8 cellular contexts compared by ENCODE assay signal in the genomic region with DNA sequence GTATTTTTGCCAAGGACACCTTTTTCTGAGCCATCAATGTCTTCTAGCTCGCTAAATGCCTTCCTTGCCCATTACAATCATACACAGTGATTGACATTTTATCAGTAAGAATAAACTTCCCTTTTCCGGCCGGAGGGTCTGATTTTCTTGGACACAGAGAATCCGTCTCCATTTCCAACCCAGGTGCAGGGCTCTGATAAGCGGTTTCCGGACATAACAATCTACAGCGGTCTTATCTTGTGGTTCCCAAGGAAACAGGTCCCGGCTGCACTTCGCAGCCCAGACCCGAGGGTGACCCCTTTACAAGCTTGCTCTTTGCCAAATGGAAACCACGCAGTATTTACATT. TPM values are rescaled to one million over a fixed set of nuclear protein-coding genes. Genes with fewer than 3 reads are reported as not detected.
A peak's percentile ranks its signal among the peaks of the same experiment; 100 is the strongest.
DNase-seq lines count a peak whose midpoint lies in the region; ATAC-seq, FAIRE-seq and TF ChIP-seq lines count a peak whose summit lies in the region.

No MANE protein-coding gene starts in this region.

- no peak for FAIRE-seq in D721Med (lab: Jason Lieb, UNC)

- CTCF ChIA-PET in AG04449 (lab: Yijun Ruan, JAX) = interaction anchor here (1.0 to 10.5 kb wide), 21 partner anchors 7 to 302 kb away, joined by 3 to 127 read pairs (median 5); partner anchors contain the start of gene TLE6

- ATAC-seq in GM18909 (IDR thresholded peaks at IDR 0.05; ENCODE audit: poor library complexity, unreplicated experiment) (peak; percentile 9), thoracic aorta (ENCODE audit: insufficient number of reproducible peaks, low FRiP score, low read depth) (no peak)

- no peak for TF ChIP-seq CTCF in AG04449 (IDR thresholded peaks at IDR 0.05; ENCODE audit: insufficient read depth, low read length, missing control alignments)
- TF ChIP-seq CTCF in brain microvascular endothelial cell (IDR thresholded peaks at IDR 0.05; ENCODE audit: low read depth, low read length, missing control alignments) = no peak
- no peak for TF ChIP-seq CTCF in thoracic aorta (IDR thresholded peaks at IDR 0.05)
- TF ChIP-seq CTCF in D721Med (IDR thresholded peaks at IDR 0.05; ENCODE audit: insufficient read depth, missing control alignments) = no peak

- H3K27me3 ChIP-seq in brain microvascular endothelial cell (replicated peaks) (no peaks in the 10 kb centered on the region), layer of hippocampus (ENCODE audit: control insufficient read depth, insufficient read depth, low read length) (no peaks in the 10 kb centered on the region), thoracic aorta (replicated peaks; ENCODE audit: insufficient read depth) (no peaks in the 10 kb centered on the region)

- H3K36me3 ChIP-seq in brain microvascular endothelial cell (replicated peaks) = no peaks in the 10 kb centered on the region
- H3K36me3 ChIP-seq in thoracic aorta = no peaks in the 10 kb centered on the region

- H3K9me3 ChIP-seq in thoracic aorta = no peaks in the 10 kb centered on the region

- no peak for DNase-seq in AG04449 (ENCODE audit: low read depth, low spot score)
- peak; percentile 49 for DNase-seq in MV-4-11 (lab: John Stamatoyannopoulos, UW)
- peak; percentile 54 for DNase-seq in brain microvascular endothelial cell
- no peak for DNase-seq in thoracic aorta (ENCODE audit: low spot score)
- DNase-seq in hepatic stellate cell (ENCODE audit: low spot score) = no peak
- no peak for DNase-seq in D721Med (ENCODE audit: insufficient read length, low spot score)

- POLR2A ChIA-PET in AG04449 (lab: Yijun Ruan, JAX) = interaction anchor here (0.9 to 1.3 kb wide), 4 partner anchors 10 to 234 kb away, joined by 3 to 4 read pairs (median 4); no protein-coding TSS in a partner anchor

- peaks cover 8 to 18% of the 10 kb centered on the region in 2 donors for H3K4me1 ChIP-seq in thoracic aorta (ENCODE audit: control insufficient read depth in 1 of 2, low read depth in 2 of 2)

- H3K4me3 ChIP-seq in AG04449 (ENCODE audit: low read depth, low read length) (peak overlapping the region; percentile 94), brain microvascular endothelial cell (ENCODE audit: low read depth, low read length) (peak overlapping the region; percentile 98), thoracic aorta (peak overlapping the region; percentile 90)

- H3K27ac ChIP-seq in brain microvascular endothelial cell (peak overlapping the region; percentile 85), layer of hippocampus (ENCODE audit: low read depth, low read length) (peak overlapping the region; percentile 95), thoracic aorta (peak overlapping the region; percentile 95 to 98)

- in situ Hi-C loops in brain microvascular endothelial cell (cut with HindIII; ENCODE audit: low pct_ligation_motif_present, low sequenced_read_pairs) = no loop called here

RNA-seq across cellular contexts. Expression of gene ZNF77, which starts 5.1 kb away (rescaled TPM):
- total RNA-seq in thoracic aorta = 1 to 10 TPM; 1.2 to 4.6 TPM

RNA-seq across cellular contexts. Expression of gene TLE6, which starts 27.5 kb away (rescaled TPM):
- 1 to 10 TPM; 5.3 to 7.8 TPM for total RNA-seq in thoracic aorta

RNA-seq across cellular contexts. Expression of gene ZNF57, which starts 49.2 kb away (rescaled TPM):
- 1 to 10 TPM; 4.0 to 4.2 TPM for total RNA-seq in thoracic aorta

Comparison
In these comparisons a context has a peak if more than half of its experiments do, and no peak if none do; other contexts are left out.
1. DNase-seq: peak in MV-4-11 (single experiment) and brain microvascular endothelial cell (single experiment); none in AG04449 (single experiment), thoracic aorta (single experiment), hepatic stellate cell (single experiment) and D721Med (single experiment).
2. Peak in every context shown above with its lines, with median percentiles within 50 percentile points of each other: H3K4me3 ChIP-seq and H3K27ac ChIP-seq.